Comparison of ENCODE assay signal across 26 cellular contexts in the genomic region with DNA sequence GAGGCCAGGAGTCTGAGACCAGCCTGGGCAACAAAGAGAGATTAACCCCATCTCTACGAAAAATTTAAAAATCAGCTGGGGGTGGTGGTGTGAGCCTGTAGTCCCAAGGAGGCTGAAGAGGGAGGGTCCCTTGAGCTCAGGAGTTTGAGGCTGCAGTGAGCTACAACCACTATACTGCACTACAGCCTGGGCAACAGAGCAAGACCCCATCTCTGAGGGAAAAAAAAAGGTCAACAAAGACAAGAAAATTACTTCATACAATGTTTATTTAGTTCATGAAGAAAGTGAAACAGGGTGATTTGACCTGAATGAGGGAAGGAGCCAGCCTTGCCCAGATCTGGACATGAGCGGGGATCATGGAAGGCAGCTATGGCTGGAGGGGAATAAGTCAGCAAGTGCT. TPM values are rescaled to one million over a fixed set of nuclear protein-coding genes. Genes with fewer than 3 reads are reported as not detected.
"Had no signal": no experiment of that assay in that cellular context is flagged by ENCODE, and none has a peak within 500 bp of the region (broad histone marks: within the 10 kb centered on the region; RNA-seq: fewer than 3 reads in every experiment).

No MANE protein-coding gene starts in this region.

- H2AFZ ChIP-seq: neural progenitor cell, parathyroid adenoma had no signal

- H3K27ac Mint-ChIP-seq: memory B cell; neural progenitor cell; stimulated activated memory B cell treated with anti-CD40 and anti-IgM and Interleukin-4, amounts not matched to agents 10 μg/mL and 1 μg/mL and 100 μg/mL, for 72 hours had no signal

- H3K27me3 ChIP-seq: neural progenitor cell, right lobe of liver, spleen, tibial nerve had no signal

- H3K79me2 ChIP-seq: parathyroid adenoma had no signal

- H3K4me3 Mint-ChIP-seq: memory B cell; neural progenitor cell; stimulated activated memory B cell treated with anti-CD40 and anti-IgM and Interleukin-4, amounts not matched to agents 10 μg/mL and 1 μg/mL and 100 μg/mL, for 72 hours; stimulated activated naive CD8-positive, alpha-beta T cell treated with anti-CD3 and anti-CD28 coated beads, Interleukin-15, Interleukin-2, amounts not matched to agents 100 ng/mL and 50 ng/mL, for 24 hours had no signal

- H3K4me1 Mint-ChIP-seq: neural progenitor cell had no signal

- H3K4me2 ChIP-seq: neural progenitor cell had no signal

- FAIRE-seq: colon, kidney had no signal

- H3K9me3 Mint-ChIP-seq: memory B cell; stimulated activated memory B cell treated with anti-CD40 and anti-IgM and Interleukin-4, amounts not matched to agents 10 μg/mL and 1 μg/mL and 100 μg/mL, for 72 hours; stimulated activated naive CD8-positive, alpha-beta T cell treated with anti-CD3 and anti-CD28 coated beads, Interleukin-15, Interleukin-2, amounts not matched to agents 100 ng/mL and 50 ng/mL, for 24 hours had no signal

- H3K9ac ChIP-seq: neural progenitor cell, parathyroid adenoma had no signal

- H3K36me3 Mint-ChIP-seq: neural progenitor cell; stimulated activated memory B cell treated with anti-CD40 and anti-IgM and Interleukin-4, amounts not matched to agents 10 μg/mL and 1 μg/mL and 100 μg/mL, for 72 hours had no signal

- H3K4me1 ChIP-seq: esophagus squamous epithelium, left ventricle myocardium inferior, lower lobe of right lung, neural progenitor cell, parathyroid adenoma, psoas muscle, right lobe of liver, spleen, tibial nerve had no signal

- H3K27ac ChIP-seq: epithelial cell of prostate, esophagus squamous epithelium, left ventricle myocardium inferior, lower lobe of right lung, neural progenitor cell, parathyroid adenoma, psoas muscle, right lobe of liver, spleen, tibial nerve had no signal

- H3K4me3 ChIP-seq: esophagus squamous epithelium, left ventricle myocardium inferior, lower lobe of right lung, neural progenitor cell, psoas muscle, right lobe of liver, spleen, tibial nerve had no signal

- DNase-seq: cerebellar nuclear complex; dermis blood vessel endothelial cell; effector CD4-positive, alpha-beta T cell; esophagus squamous epithelium; foreskin fibroblast; kidney; left cardiac atrium; left ventricle myocardium inferior; lower lobe of right lung; naive thymus-derived CD4-positive, alpha-beta T cell; nucleus accumbens; psoas muscle; retina; right lobe of liver; spleen; stimulated activated CD4-positive, alpha-beta T cell treated with anti-CD3 and anti-CD28 coated beads, Interleukin-15, amount 100 ng/mL, for 24 hours; stimulated activated CD4-positive, alpha-beta T cell treated with anti-CD3 and anti-CD28 coated beads, Interleukin-1b, Interleukin-23, amount 100 ng/mL, for 48 hours; stimulated activated CD4-positive, alpha-beta T cell treated with anti-CD3 and anti-CD28 coated beads, Interleukin-4, amount 100 ng/mL, for 24 hours had no signal

- H3K9me3 ChIP-seq: esophagus squamous epithelium, left ventricle myocardium inferior, lower lobe of right lung, psoas muscle, right lobe of liver, spleen, tibial nerve had no signal

- ATAC-seq: left cardiac atrium; naive thymus-derived CD4-positive, alpha-beta T cell; psoas muscle; right lobe of liver had no signal

- H3K27me3 Mint-ChIP-seq: memory B cell; stimulated activated memory B cell treated with anti-CD40 and anti-IgM and Interleukin-4, amounts not matched to agents 10 μg/mL and 1 μg/mL and 100 μg/mL, for 72 hours had no signal

- H3K36me3 ChIP-seq: esophagus squamous epithelium, left ventricle myocardium inferior, lower lobe of right lung, neural progenitor cell, right lobe of liver, spleen, tibial nerve had no signal

RNA-seq across cellular contexts. Expression of gene TMEM163, which starts 59.1 kb away (rescaled TPM):
- total RNA-seq: tibial nerve had no signal
